8 cellular contexts compared by ENCODE assay signal in the genomic region with DNA sequence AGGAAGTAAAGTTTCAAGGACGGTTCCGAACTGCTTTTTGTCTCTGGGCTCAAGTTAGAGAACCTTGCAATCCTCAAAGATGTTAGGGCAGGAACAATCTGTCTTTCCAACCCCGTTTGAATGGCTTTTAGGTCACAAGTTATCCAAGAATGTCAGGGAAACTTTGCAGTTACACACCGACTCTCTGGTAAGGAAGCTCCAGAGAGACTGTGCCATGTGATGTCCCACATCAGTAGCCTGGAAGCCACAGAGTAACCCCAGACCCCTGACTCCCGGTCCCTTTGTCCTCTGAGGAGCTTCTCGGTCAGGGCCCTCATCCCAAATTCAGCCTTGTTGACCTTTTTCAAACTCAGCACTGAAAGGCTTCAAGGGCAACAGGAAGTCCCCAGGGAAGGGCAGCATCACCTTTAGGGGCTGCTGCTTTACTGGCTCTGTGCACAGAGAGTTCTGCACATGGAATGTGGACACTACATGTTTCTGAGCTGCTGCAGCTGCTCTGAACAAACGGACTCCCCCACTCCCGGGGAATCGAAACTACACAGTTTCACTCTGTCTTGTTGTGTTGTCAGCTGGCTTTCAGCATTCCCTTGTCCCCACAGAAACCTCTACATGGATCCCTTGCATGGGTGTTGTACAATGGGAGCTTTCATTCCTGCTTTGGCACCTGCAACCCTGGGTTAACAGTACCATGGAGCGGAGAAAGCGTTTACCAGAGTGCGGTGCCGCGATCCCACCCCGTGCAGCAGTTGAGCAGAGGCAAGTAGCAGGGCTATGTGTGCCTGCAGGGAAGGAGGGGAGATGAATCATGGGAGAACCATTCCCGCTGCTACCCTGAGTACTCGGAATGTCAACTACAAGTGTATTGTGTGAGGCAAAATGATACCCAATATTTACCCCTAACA.
DNase-seq lines count a peak whose midpoint lies in the region; ATAC-seq, FAIRE-seq and TF ChIP-seq lines count a peak whose summit lies in the region.

No MANE protein-coding gene starts in this region.

- H3K36me3 ChIP-seq in astrocyte (ENCODE audit: insufficient read depth, low read length) = no peaks in the 10 kb centered on the region
- H3K36me3 ChIP-seq in iPS-18a (ENCODE audit: control insufficient read depth, low read depth, low read length) = no peaks in the 10 kb centered on the region
- H3K36me3 ChIP-seq in skeletal muscle tissue (ENCODE audit: control insufficient read depth in 3 of 3, insufficient read depth in 3 of 3, low read length in 3 of 3) = no peaks in the 10 kb centered on the region
- H3K36me3 ChIP-seq in A673 (ENCODE audit: insufficient read depth, low read length, poor library complexity, severe bottlenecking) = no peaks in the 10 kb centered on the region

- peak overlapping the region; percentile 70 for H3K27ac Mint-ChIP-seq in astrocyte (ENCODE audit: unreplicated experiment)
- no peak overlapping the region for H3K27ac Mint-ChIP-seq in activated naive CD4-positive, alpha-beta T cell treated with anti-CD3 and anti-CD28 coated beads for 36 hours
- peak overlapping the region in 1 of 10 donors; percentile 53 for H3K27ac Mint-ChIP-seq in naive thymus-derived CD8-positive, alpha-beta T cell

- H3K27me3 ChIP-seq in astrocyte (ENCODE audit: insufficient read depth, low read length) = no peaks in the 10 kb centered on the region
- H3K27me3 ChIP-seq in iPS-18a (ENCODE audit: control insufficient read depth, insufficient read depth, low read length) = no peaks in the 10 kb centered on the region
- no peaks in the 10 kb centered on the region for H3K27me3 ChIP-seq in skeletal muscle tissue (ENCODE audit: control insufficient read depth in 3 of 3, insufficient read depth in 3 of 3, low read length in 3 of 3)
- peaks cover 29% of the 10 kb centered on the region for H3K27me3 ChIP-seq in A673 (replicated peaks; ENCODE audit: insufficient read depth, low read depth, low read length, poor library complexity)

- no peaks in the 10 kb centered on the region for H3K9me3 Mint-ChIP-seq in astrocyte (ENCODE audit: unreplicated experiment)
- no peaks in the 10 kb centered on the region for H3K9me3 Mint-ChIP-seq in activated naive CD4-positive, alpha-beta T cell treated with anti-CD3 and anti-CD28 coated beads for 36 hours
- H3K9me3 Mint-ChIP-seq in naive thymus-derived CD8-positive, alpha-beta T cell = no peaks in the 10 kb centered on the region

- peak overlapping the region; percentile 65 for H2AFZ ChIP-seq in astrocyte (ENCODE audit: low read depth, low read length)

- no peaks in the 10 kb centered on the region for H3K36me3 Mint-ChIP-seq in astrocyte (ENCODE audit: low read depth, unreplicated experiment)
- no peaks in the 10 kb centered on the region for H3K36me3 Mint-ChIP-seq in activated naive CD4-positive, alpha-beta T cell treated with anti-CD3 and anti-CD28 coated beads for 36 hours (ENCODE audit: low read depth)
- H3K36me3 Mint-ChIP-seq in naive thymus-derived CD8-positive, alpha-beta T cell = no peaks in the 10 kb centered on the region

- H3K4me3 ChIP-seq in astrocyte (ENCODE audit: insufficient read depth, low read depth, low read length) (peak overlapping the region; percentile 55), iPS-18a (ENCODE audit: low read length) (peak overlapping the region; percentile 8), skeletal muscle tissue (ENCODE audit: low read length in 3 of 3) (peak overlapping the region; percentile 24 to 69 (median 64)), A673 (ENCODE audit: low read depth, low read length, poor library complexity, severe bottlenecking) (no peak overlapping the region)

- no peaks in the 10 kb centered on the region for H4K20me1 ChIP-seq in astrocyte (ENCODE audit: insufficient read depth, low read length)

- POLR2A ChIA-PET in naive thymus-derived CD8-positive, alpha-beta T cell (lab: Charles Lee) = no interaction called here
- POLR2A ChIA-PET in A673 (lab: Charles Lee; ENCODE audit: low non-redundant PET) = interaction anchor here (0.5 kb wide), 1 partner anchor 408 kb away, joined by 5 read pairs; a partner anchor contains a TSS

- H3K27me3 Mint-ChIP-seq in astrocyte (ENCODE audit: low read depth, unreplicated experiment) = no peaks in the 10 kb centered on the region
- H3K27me3 Mint-ChIP-seq in activated naive CD4-positive, alpha-beta T cell treated with anti-CD3 and anti-CD28 coated beads for 36 hours (ENCODE audit: low read depth) = peaks cover 8% of the 10 kb centered on the region
- peaks cover 18 to 47% (median 20%) of the 10 kb centered on the region in 5 donors for H3K27me3 Mint-ChIP-seq in naive thymus-derived CD8-positive, alpha-beta T cell

- H3K4me1 ChIP-seq in astrocyte (ENCODE audit: insufficient read depth, low read length) (peaks cover 17% of the 10 kb centered on the region), iPS-18a (ENCODE audit: control insufficient read depth, low read depth, low read length) (peaks cover 34% of the 10 kb centered on the region), skeletal muscle tissue (ENCODE audit: control insufficient read depth in 3 of 3, insufficient read depth in 3 of 3, low read length in 3 of 3) (peaks cover 11 to 14% (median 12%) of the 10 kb centered on the region in 3 donors), A673 (ENCODE audit: insufficient read depth, low read length, poor library complexity, severe bottlenecking) (no peaks in the 10 kb centered on the region)

- H3K4me3 Mint-ChIP-seq in astrocyte (ENCODE audit: unreplicated experiment) = peak overlapping the region; percentile 14
- no peak overlapping the region for H3K4me3 Mint-ChIP-seq in activated naive CD4-positive, alpha-beta T cell treated with anti-CD3 and anti-CD28 coated beads for 36 hours
- H3K4me3 Mint-ChIP-seq in naive thymus-derived CD8-positive, alpha-beta T cell = no peak overlapping the region

- peak overlapping the region; percentile 77 for H3K9ac ChIP-seq in astrocyte (ENCODE audit: low read length)
- H3K9ac ChIP-seq in iPS-18a (ENCODE audit: low read length) = peak overlapping the region; percentile 57
- peak overlapping the region in 2 of 3 donors; percentile 69 to 71 for H3K9ac ChIP-seq in skeletal muscle tissue (ENCODE audit: low read depth in 1 of 3, low read length in 3 of 3)

- H3K27ac ChIP-seq in astrocyte (ENCODE audit: low read depth, low read length) (peak overlapping the region; percentile 79), iPS-18a (ENCODE audit: low read length) (peak overlapping the region; percentile 80), skeletal muscle tissue (ENCODE audit: low read depth, low read length) (no peak overlapping the region), A673 (ENCODE audit: low read depth, low read length, poor library complexity, severe bottlenecking) (no peak overlapping the region)

- intact Hi-C loops in activated naive CD4-positive, alpha-beta T cell treated with anti-CD3 and anti-CD28 coated beads for 36 hours (cut with micrococcal nuclease) = loop anchor here (1.0 to 10.0 kb wide), 3 partner anchors 254 to 582 kb away; no protein-coding TSS in a partner anchor
- intact Hi-C loops in A673 (cut with micrococcal nuclease; ENCODE audit: unreplicated experiment) = loop anchor here (2.0 kb wide), 2 partner anchors 406 to 584 kb away; no protein-coding TSS in a partner anchor

- ATAC-seq in naive thymus-derived CD8-positive, alpha-beta T cell = no peak

- TF ChIP-seq CTCF in astrocyte (IDR thresholded peaks at IDR 0.05; ENCODE audit: insufficient read depth, low read depth, low read length) = no peak
- no peak for TF ChIP-seq CTCF in A673 (conservative IDR thresholded peaks at IDR 0.05; ENCODE audit: low read depth, low read length)

- H3K9me3 ChIP-seq in astrocyte (ENCODE audit: insufficient read depth, low read depth, low read length) (no peaks in the 10 kb centered on the region), iPS-18a (ENCODE audit: control insufficient read depth, low read depth, low read length) (no peaks in the 10 kb centered on the region), skeletal muscle tissue (ENCODE audit: control insufficient read depth in 3 of 3, low read length in 3 of 3) (no peaks in the 10 kb centered on the region), A673 (ENCODE audit: low read depth, low read length, poor library complexity, severe bottlenecking) (no peaks in the 10 kb centered on the region)

- DNase-seq in HCEC 1CT (peak; percentile 63), astrocyte (ENCODE audit: low read depth) (peak; percentile 82), ecto neural progenitor cell (ENCODE audit: low spot score) (no peak), A673 (ENCODE audit: low spot score) (no peak)
- DNase-seq in activated naive CD4-positive, alpha-beta T cell treated with anti-CD3 and anti-CD28 coated beads for 36 hours = no peak
- DNase-seq in naive thymus-derived CD8-positive, alpha-beta T cell = no peak

- no TSS peak for BruUV-seq in A673 (replicated peaks; lab: Mats Ljungman, UMichigan)

- H3K79me2 ChIP-seq in astrocyte (ENCODE audit: insufficient read depth, low read length) = no peaks in the 10 kb centered on the region

- FAIRE-seq in astrocyte (lab: Jason Lieb, UNC) = peak; percentile 60

- H3K4me2 ChIP-seq in astrocyte (ENCODE audit: low read length) = peak overlapping the region; percentile 84

- CTCF ChIA-PET in activated naive CD4-positive, alpha-beta T cell treated with anti-CD3 and anti-CD28 coated beads for 36 hours (lab: Charles Lee) = interaction anchor here (0.6 to 1.0 kb wide), 3 partner anchors 9 to 126 kb away, joined by 3 to 5 read pairs (median 3); no protein-coding TSS in a partner anchor
- CTCF ChIA-PET in A673 (lab: Charles Lee) = interaction anchor here (1.3 to 1.5 kb wide), 2 partner anchors 407 to 584 kb away, joined by 4 to 7 read pairs; no protein-coding TSS in a partner anchor

- H3K4me1 Mint-ChIP-seq in astrocyte (ENCODE audit: low read depth, unreplicated experiment) = peaks cover 27% of the 10 kb centered on the region
- H3K4me1 Mint-ChIP-seq in activated naive CD4-positive, alpha-beta T cell treated with anti-CD3 and anti-CD28 coated beads for 36 hours (ENCODE audit: low read depth) = no peaks in the 10 kb centered on the region
- no peaks in the 10 kb centered on the region for H3K4me1 Mint-ChIP-seq in naive thymus-derived CD8-positive, alpha-beta T cell

Comparison
In these comparisons a context has a peak if more than half of its experiments do, and no peak if none do; other contexts are left out.
1. DNase-seq: peak in HCEC 1CT (single experiment) and astrocyte (single experiment); none in activated naive CD4-positive, alpha-beta T cell treated with anti-CD3 and anti-CD28 coated beads for 36 hours (single experiment), ecto neural progenitor cell (single experiment), naive thymus-derived CD8-positive, alpha-beta T cell (0 of 10) and A673 (single experiment).
2. H3K27ac ChIP-seq: peak in astrocyte (single experiment) and iPS-18a (single experiment); none in skeletal muscle tissue (single experiment) and A673 (single experiment).
3. Peak in every context shown above with its lines, with median percentiles within 50 percentile points of each other: H3K9ac ChIP-seq.